8 cellular contexts compared by ENCODE assay signal in genomic region chr10:50046457-50046856, GRCh38. TPM values are rescaled to one million over a fixed set of nuclear protein-coding genes. Genes with fewer than 3 reads are reported as not detected.
A peak's percentile ranks its signal among the peaks of the same experiment; 100 is the strongest.
DNase-seq lines count a peak whose midpoint lies in the region; ATAC-seq, FAIRE-seq and TF ChIP-seq lines count a peak whose summit lies in the region.
"Not testable (repeated sequence)": the region's sequence is repeated elsewhere in the genome, so short reads cannot be mapped to it uniquely, and the experiment has no call there.

No MANE protein-coding gene starts in this region.

- not testable (repeated sequence) for H4K20me1 ChIP-seq in GM23248 (ENCODE audit: insufficient read depth); astrocyte (ENCODE audit: insufficient read depth, low read length)

- ATAC-seq in T-helper 17 cell = not testable (repeated sequence)

- not testable (repeated sequence) for FAIRE-seq in astrocyte (lab: Jason Lieb, UNC)

- not testable (repeated sequence) for H3K4me1 ChIP-seq in GM23248 (ENCODE audit: insufficient read depth); astrocyte (ENCODE audit: insufficient read depth, low read length)

- H2AFZ ChIP-seq in GM23248; astrocyte (ENCODE audit: low read depth, low read length): not testable (repeated sequence)

- H3K27ac Mint-ChIP-seq in T-helper 17 cell (peak overlapping the region; percentile 19), astrocyte (ENCODE audit: unreplicated experiment) (peak overlapping the region; percentile 37), mesothelial cell of epicardium (peak overlapping the region; percentile 37)

- POLR2A ChIA-PET in AG04449 (lab: Yijun Ruan, JAX) = not testable (repeated sequence)

- H3K9ac ChIP-seq in GM23248; astrocyte (ENCODE audit: low read length): not testable (repeated sequence)

- not testable (repeated sequence) for H3F3A ChIP-seq in GM23248 (ENCODE audit: insufficient read depth)

- not testable (repeated sequence) for H3K4me1 Mint-ChIP-seq in T-helper 17 cell; astrocyte (ENCODE audit: low read depth, unreplicated experiment); mesothelial cell of epicardium

- TF ChIP-seq CTCF in AG04449 (IDR thresholded peaks at IDR 0.05; ENCODE audit: insufficient read depth, low read length, missing control alignments); astrocyte (IDR thresholded peaks at IDR 0.05; ENCODE audit: insufficient read depth, low read depth, low read length); foreskin fibroblast (IDR thresholded peaks at IDR 0.05; ENCODE audit: low read depth, low read length); mesothelial cell of epicardium (IDR thresholded peaks at IDR 0.05; ENCODE audit: unreplicated experiment): not testable (repeated sequence)

- H3K9me3 ChIP-seq in GM23248 (ENCODE audit: low read depth); T-helper 17 cell (ENCODE audit: control insufficient read depth, low read length, poor library complexity, severe bottlenecking); astrocyte (ENCODE audit: insufficient read depth, low read depth, low read length): not testable (repeated sequence)

- H3K9me2 ChIP-seq in GM23248 (ENCODE audit: insufficient read depth) = not testable (repeated sequence)

- not testable (repeated sequence) for H3K4me3 Mint-ChIP-seq in T-helper 17 cell; astrocyte (ENCODE audit: unreplicated experiment); mesothelial cell of epicardium

- H3K4me2 ChIP-seq in GM23248 (ENCODE audit: unreplicated experiment); astrocyte (ENCODE audit: low read length): not testable (repeated sequence)

- not testable (repeated sequence) for H3K9me3 Mint-ChIP-seq in astrocyte (ENCODE audit: unreplicated experiment); mesothelial cell of epicardium

- not testable (repeated sequence) for H3K36me3 ChIP-seq in GM23248 (ENCODE audit: low read depth); astrocyte (ENCODE audit: insufficient read depth, low read length)

- DNase-seq in AG04449 (ENCODE audit: low read depth, low spot score) (peak; percentile 59), AG20443 (ENCODE audit: low spot score) (peak; percentile 10), GM23248 (peak; percentile 17), fibroblast of gingiva (ENCODE audit: low read depth) (peak; percentile 33), foreskin fibroblast (peak; percentile 14 to 55)
- DNase-seq in T-helper 17 cell; astrocyte (ENCODE audit: low read depth); mesothelial cell of epicardium (ENCODE audit: low spot score in 2 of 2, unreplicated experiment in 2 of 2): not testable (repeated sequence)

- not testable (repeated sequence) for H3K4me3 ChIP-seq in AG04449 (ENCODE audit: low read depth, low read length); GM23248; astrocyte (ENCODE audit: insufficient read depth, low read depth, low read length); foreskin fibroblast (ENCODE audit: low read depth in 1 of 2, low read length in 2 of 2)

- H3K27ac ChIP-seq in GM23248; astrocyte (ENCODE audit: low read depth, low read length): not testable (repeated sequence)

- 45 to 52% methylated on average over 9 of the region's 9 CpGs for WGBS in GM23248 (ENCODE audit: low coverage in 1 of 2, low lambda C conversion rate in 2 of 2, missing lambda C conversion rate in 2 of 2), 2 experiments

- H3K36me3 Mint-ChIP-seq in T-helper 17 cell (ENCODE audit: low read depth); astrocyte (ENCODE audit: low read depth, unreplicated experiment); mesothelial cell of epicardium: not testable (repeated sequence)

- CTCF ChIA-PET in AG04449 (lab: Yijun Ruan, JAX) = not testable (repeated sequence)

- in situ Hi-C loops in GM23248 (cut with MboI) = not testable (repeated sequence)

- H3K27me3 ChIP-seq in GM23248 (replicated peaks; ENCODE audit: insufficient read depth); astrocyte (ENCODE audit: insufficient read depth, low read length): not testable (repeated sequence)

- not testable (repeated sequence) for H3K79me2 ChIP-seq in GM23248 (ENCODE audit: insufficient read depth); astrocyte (ENCODE audit: insufficient read depth, low read length)

- H3K27me3 Mint-ChIP-seq in T-helper 17 cell = peaks cover 12% of the 10 kb centered on the region
- not testable (repeated sequence) for H3K27me3 Mint-ChIP-seq in astrocyte (ENCODE audit: low read depth, unreplicated experiment); mesothelial cell of epicardium (ENCODE audit: low read depth)

RNA-seq across cellular contexts. Expression of gene WASHC2A, which starts 21.3 kb away (rescaled TPM):
- 23.0 and 23.9 TPM in 2 replicates for total RNA-seq in GM23248 (2014; rRNA removed; shearing (Covaris generic))
- 25.8 and 26.8 TPM in 2 replicates for polyA plus RNA-seq in GM23248 (2016; fragmentation: Nextera tagmentation; extraction: Ambion mirVana)
- 10 to 100 TPM; 48.5 to 56.3 TPM for total RNA-seq in T-helper 17 cell
- total RNA-seq in astrocyte = 40.7 and 41.2 TPM in 2 replicates
- 34.2 to 41.1 TPM (median 35.4 TPM) in 3 replicates for total RNA-seq in mesothelial cell of epicardium

RNA-seq across cellular contexts. Expression of gene AGAP6, which starts 58.3 kb away (rescaled TPM):
- 4.9 and 6.4 TPM in 2 replicates for total RNA-seq in GM23248 (2014; rRNA removed; shearing (Covaris generic))
- 3.1 and 4.7 TPM in 2 replicates for polyA plus RNA-seq in GM23248 (2016; fragmentation: Nextera tagmentation; extraction: Ambion mirVana)
- total RNA-seq in T-helper 17 cell (10 to 100 TPM; 18.5 to 18.6 TPM), astrocyte (12.3 and 13.7 TPM in 2 replicates), mesothelial cell of epicardium (22.3 to 23.2 TPM (median 23.0 TPM) in 3 replicates)
